Comparison of ENCODE assay signal across 8 cellular contexts in the genomic region with DNA sequence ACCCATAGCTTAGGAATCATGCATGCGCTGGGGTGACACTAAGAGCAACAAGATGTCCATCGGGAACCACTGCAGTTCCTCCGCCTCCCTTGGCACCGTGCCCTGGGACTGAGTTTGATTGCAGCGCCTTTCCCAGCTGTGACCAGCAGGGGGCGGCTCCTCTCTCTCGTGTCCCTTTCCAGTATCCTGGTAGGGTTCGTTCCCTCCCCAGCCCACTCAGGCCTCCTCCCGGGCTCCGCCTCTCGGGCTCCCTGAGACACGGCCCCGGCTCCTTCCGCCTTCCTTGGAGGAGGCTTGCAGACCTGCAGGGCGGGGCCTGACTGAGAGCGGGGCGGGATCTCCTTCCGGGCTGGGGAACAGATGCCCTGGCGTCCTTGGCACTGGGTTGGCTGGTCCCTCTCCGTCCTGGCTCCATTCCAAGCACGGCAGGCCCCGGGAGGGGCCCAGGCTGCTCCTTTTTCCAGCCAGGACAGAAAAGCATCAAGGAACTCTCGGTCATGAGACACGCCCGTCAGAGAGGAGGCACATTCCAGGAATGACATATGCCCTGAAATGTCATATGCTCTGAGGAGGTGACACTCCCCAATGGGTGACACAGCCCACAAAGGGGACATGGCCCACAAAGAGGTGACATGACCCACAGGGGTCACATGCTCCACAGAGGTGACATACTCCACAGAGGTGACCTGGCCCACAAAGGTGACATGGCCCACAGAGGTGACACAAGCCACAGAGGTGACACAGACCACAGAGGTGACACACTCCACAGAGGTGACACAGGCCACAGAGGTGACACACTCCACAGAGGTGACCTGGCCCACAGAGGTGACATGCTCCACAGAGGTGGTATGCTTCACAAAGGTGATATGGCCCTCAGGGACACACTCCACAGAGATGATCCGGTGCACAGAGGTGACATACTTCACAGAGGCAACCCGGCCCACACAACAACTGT.
DNase-seq lines count a peak whose midpoint lies in the region; ATAC-seq and TF ChIP-seq lines count a peak whose summit lies in the region.

No MANE protein-coding gene starts in this region.

- H3K27me3 ChIP-seq in kidney epithelial cell (ENCODE audit: control insufficient read depth, insufficient read depth, low read length) = no peaks in the 10 kb centered on the region

- ATAC-seq in HG02678 (IDR thresholded peaks at IDR 0.05; ENCODE audit: unreplicated experiment) = peak; percentile 59
- ATAC-seq in activated CD4-positive, alpha-beta T cell treated with anti-CD3 and anti-CD28 coated beads for 36 hours = peak; percentile 51
- no peak for ATAC-seq in HG03469 (IDR thresholded peaks at IDR 0.05; ENCODE audit: unreplicated experiment)

- CTCF ChIA-PET in activated CD4-positive, alpha-beta T cell treated with anti-CD3 and anti-CD28 coated beads for 36 hours (lab: Charles Lee) = interaction anchor here (0.8 to 1.9 kb wide), 10 partner anchors 9 to 429 kb away, joined by 3 to 8 read pairs (median 4); no protein-coding TSS in a partner anchor

- no peak overlapping the region for H3K27ac Mint-ChIP-seq in activated CD4-positive, alpha-beta T cell treated with anti-CD3 and anti-CD28 coated beads for 36 hours

- H3K9me3 Mint-ChIP-seq in activated CD4-positive, alpha-beta T cell treated with anti-CD3 and anti-CD28 coated beads for 36 hours (ENCODE audit: low read depth) = no peaks in the 10 kb centered on the region

- no peaks in the 10 kb centered on the region for H3K36me3 ChIP-seq in kidney epithelial cell (ENCODE audit: control insufficient read depth, insufficient read depth, low read length)

- H3K36me3 Mint-ChIP-seq in activated CD4-positive, alpha-beta T cell treated with anti-CD3 and anti-CD28 coated beads for 36 hours (ENCODE audit: low read depth) = no peaks in the 10 kb centered on the region

- peak overlapping the region; percentile 30 for H3K4me3 ChIP-seq in kidney epithelial cell (ENCODE audit: low read depth, low read length)

- peak; percentile 98 for TF ChIP-seq CTCF in kidney epithelial cell (IDR thresholded peaks at IDR 0.05; ENCODE audit: insufficient read depth, low read length, poor library complexity, severe bottlenecking)

- POLR2A ChIA-PET in activated CD4-positive, alpha-beta T cell treated with anti-CD3 and anti-CD28 coated beads for 36 hours (lab: Charles Lee) = no interaction called here

- no peaks in the 10 kb centered on the region for H3K27me3 Mint-ChIP-seq in activated CD4-positive, alpha-beta T cell treated with anti-CD3 and anti-CD28 coated beads for 36 hours

- peak overlapping the region; percentile 12 for H3K27ac ChIP-seq in cingulate gyrus (ENCODE audit: low read depth, low read length)

- intact Hi-C loops in activated CD4-positive, alpha-beta T cell treated with anti-CD3 and anti-CD28 coated beads for 36 hours (cut with DNase I, micrococcal nuclease) = loop anchor here (1.0 to 5.0 kb wide), 3 partner anchors 123 to 429 kb away; no protein-coding TSS in a partner anchor

- H3K4me3 Mint-ChIP-seq in activated CD4-positive, alpha-beta T cell treated with anti-CD3 and anti-CD28 coated beads for 36 hours = no peak overlapping the region

- DNase-seq in D341Med (ENCODE audit: low spot score) (peak; percentile 95), NCI-H446 (lab: John Stamatoyannopoulos, UW) (peak; percentile 69 to 93), kidney epithelial cell (ENCODE audit: low read depth) (peak; percentile 88)
- peak; percentile 90 for DNase-seq in activated CD4-positive, alpha-beta T cell treated with anti-CD3 and anti-CD28 coated beads for 36 hours
- peak; percentile 88 for DNase-seq in stimulated activated CD4-positive, alpha-beta T cell treated with anti-CD3 and anti-CD28 coated beads, Interleukin-15, amount 100 ng/mL, for 24 hours

- peaks cover 25% of the 10 kb centered on the region for H3K4me1 Mint-ChIP-seq in activated CD4-positive, alpha-beta T cell treated with anti-CD3 and anti-CD28 coated beads for 36 hours
